23 cellular contexts compared by ENCODE assay signal in genomic region chr5:3105581-3105980, GRCh38.
"Had no signal": no experiment of that assay in that cellular context is flagged by ENCODE, and none has a peak within 500 bp of the region (broad histone marks: within the 10 kb centered on the region; RNA-seq: fewer than 3 reads in every experiment).

No MANE protein-coding gene starts in this region.

- H3K27ac ChIP-seq: foreskin keratinocyte, left lung, pancreas, stomach, suprapubic skin, tibial nerve had no signal

- DNase-seq: activated CD4-positive, alpha-beta memory T cell treated with anti-CD3 and anti-CD28 coated beads, Interleukin-2, amount 10 ng/mL, durations not matched to agents 7 days and 5 days; activated CD4-positive, alpha-beta T cell treated with anti-CD3 and anti-CD28 coated beads, Interleukin-2, amount 10 ng/mL, durations not matched to agents 24 days and 14 days; activated effector memory CD4-positive, alpha-beta T cell treated with Interleukin-2 at 50 U/mL for 16 hours; activated naive CD4-positive, alpha-beta T cell treated with anti-CD3 and anti-CD28 coated beads for 36 hours; activated naive CD8-positive, alpha-beta T cell treated with anti-CD3 and anti-CD28 coated beads, Interleukin-2, amount 10 ng/mL, durations not matched to agents 7 days and 5 days; activated T-cell treated with anti-CD3 and anti-CD28 coated beads, Interleukin-2, amount 50 U/mL, for 72 hours; amygdala; effector CD4-positive, alpha-beta T cell; foreskin keratinocyte; immature natural killer cell; kidney glomerular epithelial cell; left lung; natural killer cell; pancreas; right cardiac atrium; stimulated activated CD4-positive, alpha-beta T cell treated with anti-CD3 and anti-CD28 coated beads, Interleukin-2, amount 100 ng/mL, for 24 hours; stomach had no signal

- H3K27me3 ChIP-seq: foreskin keratinocyte, pancreas had no signal

- H3K4me3 ChIP-seq: left lung, lung, pancreas, stomach, suprapubic skin, tibial nerve had no signal

- H3K9me3 Mint-ChIP-seq: activated CD4-positive, alpha-beta T cell treated with anti-CD3 and anti-CD28 coated beads, Interleukin-2, amount 10 ng/mL, durations not matched to agents 24 days and 14 days; activated naive CD4-positive, alpha-beta T cell treated with anti-CD3 and anti-CD28 coated beads for 36 hours; activated naive CD8-positive, alpha-beta T cell treated with anti-CD3 and anti-CD28 coated beads, Interleukin-2, amount 10 ng/mL, durations not matched to agents 7 days and 5 days; dendritic cell treated with granulocyte-macrophage colony-stimulating factor and Interleukin-4, amounts not matched to agents 40 ng/mL and 50 ng/mL, for 4 days had no signal

- H3K4me3 Mint-ChIP-seq: activated CD4-positive, alpha-beta memory T cell treated with anti-CD3 and anti-CD28 coated beads, Interleukin-2, amount 10 ng/mL, durations not matched to agents 7 days and 5 days; activated CD4-positive, alpha-beta T cell treated with anti-CD3 and anti-CD28 coated beads, Interleukin-2, amount 10 ng/mL, durations not matched to agents 24 days and 14 days; activated naive CD4-positive, alpha-beta T cell treated with anti-CD3 and anti-CD28 coated beads for 36 hours; activated naive CD8-positive, alpha-beta T cell treated with anti-CD3 and anti-CD28 coated beads, Interleukin-2, amount 10 ng/mL, durations not matched to agents 7 days and 5 days; activated T-cell treated with anti-CD3 and anti-CD28 coated beads, Interleukin-2, amount 50 U/mL, for 72 hours; dendritic cell treated with granulocyte-macrophage colony-stimulating factor and Interleukin-4, amounts not matched to agents 40 ng/mL and 50 ng/mL, for 4 days; immature natural killer cell; natural killer cell; stimulated activated effector memory CD8-positive, alpha-beta T cell treated with anti-CD3 and anti-CD28 coated beads, Interleukin-12 subunit alpha, Interleukin-12 subunit beta, amount 100 ng/mL, for 72 hours had no signal

- ATAC-seq: activated CD4-positive, CD25-positive, alpha-beta regulatory T cell treated with anti-CD3 and anti-CD28 coated beads, Interleukin-2, amount 50 U/mL, for 24 hours; activated T-cell treated with anti-CD3 and anti-CD28 coated beads, Interleukin-2, amount 50 U/mL, for 72 hours; foreskin keratinocyte; left lung; natural killer cell; pancreas; right cardiac atrium; stimulated activated effector memory CD8-positive, alpha-beta T cell treated with anti-CD3 and anti-CD28 coated beads, Interleukin-12 subunit alpha, Interleukin-12 subunit beta, amount 100 ng/mL, for 72 hours had no signal

- H3K36me3 ChIP-seq: left lung, pancreas, stomach, suprapubic skin, tibial nerve had no signal

- H3K36me3 Mint-ChIP-seq: activated naive CD8-positive, alpha-beta T cell treated with anti-CD3 and anti-CD28 coated beads, Interleukin-2, amount 10 ng/mL, durations not matched to agents 7 days and 5 days; immature natural killer cell; natural killer cell; stimulated activated effector memory CD8-positive, alpha-beta T cell treated with anti-CD3 and anti-CD28 coated beads, Interleukin-12 subunit alpha, Interleukin-12 subunit beta, amount 100 ng/mL, for 72 hours had no signal

- H3K4me1 ChIP-seq: foreskin keratinocyte, left lung, pancreas, suprapubic skin, tibial nerve had no signal

- H3K27ac Mint-ChIP-seq: activated CD4-positive, alpha-beta memory T cell treated with anti-CD3 and anti-CD28 coated beads, Interleukin-2, amount 10 ng/mL, durations not matched to agents 7 days and 5 days; activated CD4-positive, alpha-beta T cell treated with anti-CD3 and anti-CD28 coated beads, Interleukin-2, amount 10 ng/mL, durations not matched to agents 24 days and 14 days; activated naive CD4-positive, alpha-beta T cell treated with anti-CD3 and anti-CD28 coated beads for 36 hours; activated naive CD8-positive, alpha-beta T cell treated with anti-CD3 and anti-CD28 coated beads, Interleukin-2, amount 10 ng/mL, durations not matched to agents 7 days and 5 days; activated T-cell treated with anti-CD3 and anti-CD28 coated beads, Interleukin-2, amount 50 U/mL, for 72 hours; dendritic cell treated with granulocyte-macrophage colony-stimulating factor and Interleukin-4, amounts not matched to agents 40 ng/mL and 50 ng/mL, for 4 days; immature natural killer cell; natural killer cell; stimulated activated effector memory CD8-positive, alpha-beta T cell treated with anti-CD3 and anti-CD28 coated beads, Interleukin-12 subunit alpha, Interleukin-12 subunit beta, amount 100 ng/mL, for 72 hours had no signal

- H3K9me3 ChIP-seq: left lung, pancreas, stomach, suprapubic skin, tibial nerve had no signal

- H3K4me1 Mint-ChIP-seq: activated CD4-positive, alpha-beta memory T cell treated with anti-CD3 and anti-CD28 coated beads, Interleukin-2, amount 10 ng/mL, durations not matched to agents 7 days and 5 days; activated CD4-positive, alpha-beta T cell treated with anti-CD3 and anti-CD28 coated beads, Interleukin-2, amount 10 ng/mL, durations not matched to agents 24 days and 14 days; activated naive CD8-positive, alpha-beta T cell treated with anti-CD3 and anti-CD28 coated beads, Interleukin-2, amount 10 ng/mL, durations not matched to agents 7 days and 5 days; immature natural killer cell; natural killer cell; stimulated activated effector memory CD8-positive, alpha-beta T cell treated with anti-CD3 and anti-CD28 coated beads, Interleukin-12 subunit alpha, Interleukin-12 subunit beta, amount 100 ng/mL, for 72 hours had no signal
